Comparison of ENCODE assay signal across 28 cellular contexts in genomic region chr14:95660550-95661515, GRCh38. TPM values are rescaled to one million over a fixed set of nuclear protein-coding genes. Genes with fewer than 3 reads are reported as not detected.
DNase-seq lines count a peak whose midpoint lies in the region; ATAC-seq and TF ChIP-seq lines count a peak whose summit lies in the region.
"Had no signal": no experiment of that assay in that cellular context is flagged by ENCODE, and none has a peak within 500 bp of the region (broad histone marks: within the 10 kb centered on the region; RNA-seq: fewer than 3 reads in every experiment).

No MANE protein-coding gene starts in this region.

- H3K27me3 ChIP-seq in ovary = no peaks in the 10 kb centered on the region
- peaks cover 12% of the 10 kb centered on the region; the same call in 1 of the 2 replicates for H3K27me3 ChIP-seq in PC-9 (ENCODE audit: insufficient read depth, low read depth)
- H3K27me3 ChIP-seq: neural progenitor cell, Peyer's patch had no signal

- H3K4me3 ChIP-seq in HEK293 (ENCODE audit: low read depth, low read length) (no peak overlapping the region), fibroblast of mammary gland (ENCODE audit: control insufficient read depth, low read depth, low read length) (no peak overlapping the region), ovary (no peak overlapping the region), PC-9 (no peak overlapping the region)
- H3K4me3 ChIP-seq: neural progenitor cell, Peyer's patch, SJSA1 had no signal

- H3F3A ChIP-seq in PC-9 (ENCODE audit: insufficient read depth, low read depth) = no peaks in the 10 kb centered on the region

- TF ChIP-seq CTCF in HEK293 (tag by site-specific recombination; IDR thresholded peaks at IDR 0.05) (no peak), fibroblast of mammary gland (conservative IDR thresholded peaks at IDR 0.05; ENCODE audit: control insufficient read depth, insufficient read depth, low read depth, low read length) (no peak), ovary (IDR thresholded peaks at IDR 0.05) (no peak), PC-9 (conservative IDR thresholded peaks at IDR 0.05) (no peak)

- 12 to 19% (median 16%) methylated on average over 14 of the region's 14 CpGs for WGBS in ovary, 3 donors

- no peak for TF ChIP-seq POLR2A in ovary (IDR thresholded peaks at IDR 0.05)

- H4K20me1 ChIP-seq in PC-9 (ENCODE audit: insufficient read depth) = no peaks in the 10 kb centered on the region

- H3K9me3 ChIP-seq in HEK293 (ENCODE audit: control insufficient read depth, insufficient read depth, low read depth, low read length) = no peaks in the 10 kb centered on the region
- H3K9me3 ChIP-seq in ovary = no peaks in the 10 kb centered on the region
- H3K9me3 ChIP-seq in PC-9 (ENCODE audit: insufficient read depth, low read depth) = no peaks in the 10 kb centered on the region
- H3K9me3 ChIP-seq: Peyer's patch, SJSA1 had no signal

- H3K36me3 ChIP-seq in HEK293 (ENCODE audit: control insufficient read depth in 2 of 2, insufficient read depth in 1 of 2, low read length in 2 of 2) (no peaks in the 10 kb centered on the region), ovary (no peaks in the 10 kb centered on the region), PC-9 (ENCODE audit: low read depth) (no peaks in the 10 kb centered on the region)
- H3K36me3 ChIP-seq: neural progenitor cell, Peyer's patch, SJSA1 had no signal

- no peak overlapping the region for H2AFZ ChIP-seq in PC-9
- H2AFZ ChIP-seq: neural progenitor cell had no signal

- peak; percentile 35 for DNase-seq in COLO829 (ENCODE audit: low spot score)
- DNase-seq in fibroblast of mammary gland (ENCODE audit: low read depth) = peak; percentile 6
- peak in 4 of 5 donors; percentile 22 to 56 (median 34) for DNase-seq in ovary
- DNase-seq in PC-9 = no peak
- DNase-seq in activated naive CD4-positive, alpha-beta T cell treated with anti-CD3 and anti-CD28 coated beads, Interleukin-2, amount 10 ng/mL, durations not matched to agents 7 days and 5 days = no peak
- DNase-seq: activated CD8-positive, alpha-beta T cell treated with anti-CD3 and anti-CD28 coated beads, Interleukin-2, amount 10 ng/mL, durations not matched to agents 7 days and 5 days; CD4-positive, alpha-beta memory T cell; DMS79; glutamatergic neuron; GOT3; IMR-90; NCI-H1105; Peyer's patch; stimulated activated CD4-positive, alpha-beta T cell treated with anti-CD3 and anti-CD28 coated beads, Interleukin-2, amount 100 ng/mL, for 48 hours; stimulated activated naive B cell treated with anti-CD40 and anti-IgM and Interleukin-4, amounts not matched to agents 10 μg/mL and 1 μg/mL and 100 μg/mL, for 72 hours had no signal

- peaks cover 5% of the 10 kb centered on the region for H3K27me3 Mint-ChIP-seq in activated naive CD4-positive, alpha-beta T cell treated with anti-CD3 and anti-CD28 coated beads, Interleukin-2, amount 10 ng/mL, durations not matched to agents 7 days and 5 days
- H3K27me3 Mint-ChIP-seq: stimulated activated naive B cell treated with anti-CD40 and anti-IgM and Interleukin-4, amounts not matched to agents 10 μg/mL and 1 μg/mL and 100 μg/mL, for 72 hours had no signal

- H3K4me1 ChIP-seq in HEK293 (ENCODE audit: control insufficient read depth, insufficient read depth, low read length) (peaks cover 3% of the 10 kb centered on the region; the same call in 1 of the 2 replicates), ovary (ENCODE audit: insufficient read depth) (peaks cover 14% of the 10 kb centered on the region), PC-9 (replicated peaks; ENCODE audit: insufficient read depth) (no peaks in the 10 kb centered on the region)
- H3K4me1 ChIP-seq: Peyer's patch, SJSA1 had no signal

- H3K4me1 Mint-ChIP-seq in activated naive CD4-positive, alpha-beta T cell treated with anti-CD3 and anti-CD28 coated beads, Interleukin-2, amount 10 ng/mL, durations not matched to agents 7 days and 5 days = peaks cover 7% of the 10 kb centered on the region

- no peak overlapping the region for H3K4me2 ChIP-seq in PC-9
- H3K4me2 ChIP-seq: neural progenitor cell had no signal

- H3K4me3 Mint-ChIP-seq in activated naive CD4-positive, alpha-beta T cell treated with anti-CD3 and anti-CD28 coated beads, Interleukin-2, amount 10 ng/mL, durations not matched to agents 7 days and 5 days = no peak overlapping the region
- H3K4me3 Mint-ChIP-seq: activated CD8-positive, alpha-beta T cell treated with anti-CD3 and anti-CD28 coated beads, Interleukin-2, amount 10 ng/mL, durations not matched to agents 7 days and 5 days; CD4-positive, alpha-beta memory T cell; neural progenitor cell; stimulated activated naive B cell treated with anti-CD40 and anti-IgM and Interleukin-4, amounts not matched to agents 10 μg/mL and 1 μg/mL and 100 μg/mL, for 72 hours had no signal

- no peaks in the 10 kb centered on the region for H3K9me3 Mint-ChIP-seq in activated naive CD4-positive, alpha-beta T cell treated with anti-CD3 and anti-CD28 coated beads, Interleukin-2, amount 10 ng/mL, durations not matched to agents 7 days and 5 days
- H3K9me3 Mint-ChIP-seq: neural progenitor cell; stimulated activated naive B cell treated with anti-CD40 and anti-IgM and Interleukin-4, amounts not matched to agents 10 μg/mL and 1 μg/mL and 100 μg/mL, for 72 hours had no signal

- POLR2A ChIA-PET in HEK293 (lab: Yijun Ruan, JAX) (no interaction called here), PC-9 (lab: Charles Lee; ENCODE audit: unreplicated experiment) (no interaction called here)

- no peak overlapping the region for H3K27ac ChIP-seq in HEK293 (ENCODE audit: extremely low read depth, low read depth, low read length)
- H3K27ac ChIP-seq in ovary = peak overlapping the region; percentile 60 to 77
- no peak overlapping the region for H3K27ac ChIP-seq in PC-9
- H3K27ac ChIP-seq: neural progenitor cell, Peyer's patch, SJSA1 had no signal

- TF ChIP-seq EP300 in ovary (IDR thresholded peaks at IDR 0.05) = no peak

- H3K36me3 Mint-ChIP-seq in activated naive CD4-positive, alpha-beta T cell treated with anti-CD3 and anti-CD28 coated beads, Interleukin-2, amount 10 ng/mL, durations not matched to agents 7 days and 5 days = no peaks in the 10 kb centered on the region
- H3K36me3 Mint-ChIP-seq: CD4-positive, alpha-beta memory T cell; neural progenitor cell had no signal

- ATAC-seq in HG03469 (IDR thresholded peaks at IDR 0.05; ENCODE audit: unreplicated experiment) = no peak
- no peak for ATAC-seq in GM21381 (IDR thresholded peaks at IDR 0.05; ENCODE audit: unreplicated experiment)
- ATAC-seq: activated CD4-positive, CD25-positive, alpha-beta regulatory T cell treated with anti-CD3 and anti-CD28 coated beads, Interleukin-2, amount 50 U/mL, for 24 hours; activated CD8-positive, alpha-beta T cell treated with anti-CD3 and anti-CD28 coated beads, Interleukin-2, amount 10 ng/mL, durations not matched to agents 7 days and 5 days; stimulated activated naive B cell treated with anti-CD40 and anti-IgM and Interleukin-4, amounts not matched to agents 10 μg/mL and 1 μg/mL and 100 μg/mL, for 72 hours had no signal

- no peaks in the 10 kb centered on the region for H3K79me2 ChIP-seq in PC-9 (ENCODE audit: low read depth)

- H3K9me2 ChIP-seq in PC-9 (ENCODE audit: insufficient read depth) = no peaks in the 10 kb centered on the region

- intact Hi-C loops in ovary (cut with DNase I) = no loop called here
- intact Hi-C loops in PC-9 (cut with micrococcal nuclease; ENCODE audit: unreplicated experiment) = no loop called here

- no peak overlapping the region for H3K27ac Mint-ChIP-seq in activated naive CD4-positive, alpha-beta T cell treated with anti-CD3 and anti-CD28 coated beads, Interleukin-2, amount 10 ng/mL, durations not matched to agents 7 days and 5 days
- H3K27ac Mint-ChIP-seq: activated CD8-positive, alpha-beta T cell treated with anti-CD3 and anti-CD28 coated beads, Interleukin-2, amount 10 ng/mL, durations not matched to agents 7 days and 5 days; CD4-positive, alpha-beta memory T cell; neural progenitor cell had no signal

- BruUV-seq in PC-9 (replicated peaks; lab: Mats Ljungman, UMichigan) = no TSS peak

- CTCF ChIA-PET in HEK293 (lab: Yijun Ruan, JAX) = interaction anchor here (0.7 kb wide), 1 partner anchor 20 kb away, joined by 3 read pairs; no protein-coding TSS in a partner anchor
- CTCF ChIA-PET in PC-9 (lab: Charles Lee) = no interaction called here
- CTCF ChIA-PET in activated naive CD4-positive, alpha-beta T cell treated with anti-CD3 and anti-CD28 coated beads, Interleukin-2, amount 10 ng/mL, durations not matched to agents 7 days and 5 days (lab: Charles Lee) = no interaction called here

TF ChIP-seq in HEK293, 187 proteins besides CTCF, POLR2A, EP300 and RAD21 (continues in another document):
- TF ChIP-seq ZNF350 (tag by site-specific recombination; IDR thresholded peaks at IDR 0.05) (no peak), ZNF341 (tag by site-specific recombination; IDR thresholded peaks at IDR 0.05; ENCODE audit: low read depth) (peak; percentile 49; the same call in 1 of the 2 replicates), ZNF48 (tag by site-specific recombination; IDR thresholded peaks at IDR 0.05) (no peak), EGR2 (tag by site-specific recombination; IDR thresholded peaks at IDR 0.05; ENCODE audit: low read depth) (peak; percentile 45; the same call in 1 of the 2 replicates)

RNA-seq across cellular contexts. Expression of gene TCL1B, which starts 25.4 kb away (rescaled TPM):
- total RNA-seq in ovary (not detected), PC-9 (2021) (not detected in 2 replicates)
- under 1 TPM in 1 of 2 donors, not detected in 1; 0.07 TPM for polyA plus RNA-seq in ovary
- total RNA-seq: activated CD8-positive, alpha-beta T cell treated with anti-CD3 and anti-CD28 coated beads, Interleukin-2, amount 10 ng/mL, durations not matched to agents 7 days and 5 days; bronchial epithelial cell; CD4-positive, alpha-beta memory T cell; fibroblast of lung; IMR-90; mucosa of gallbladder; NCI-H460; Peyer's patch; pulmonary artery endothelial cell; SJSA1; temporal lobe had no signal
- polyA plus RNA-seq: CD4-positive, alpha-beta memory T cell; fibroblast of lung; IMR-90; liver had no signal

RNA-seq across cellular contexts. Expression of gene TCL1A, which starts 53.1 kb away (rescaled TPM):
- total RNA-seq in ovary = not detected
- under 1 TPM; 0.13 to 0.70 TPM for polyA plus RNA-seq in ovary
- total RNA-seq in PC-9 (2021) = not detected in 2 replicates
- total RNA-seq: activated CD8-positive, alpha-beta T cell treated with anti-CD3 and anti-CD28 coated beads, Interleukin-2, amount 10 ng/mL, durations not matched to agents 7 days and 5 days; bronchial epithelial cell; CD4-positive, alpha-beta memory T cell; fibroblast of lung; IMR-90; NCI-H460; pulmonary artery endothelial cell; SJSA1; temporal lobe had no signal
- polyA plus RNA-seq: fibroblast of lung, IMR-90 had no signal

Comparison
In these comparisons a context has a peak if more than half of its experiments do, and no peak if none do; other contexts are left out.
1. DNase-seq: peak in COLO829 (single experiment), fibroblast of mammary gland (single experiment) and ovary (4 of 5); none in PC-9 (0 of 2) and activated naive CD4-positive, alpha-beta T cell treated with anti-CD3 and anti-CD28 coated beads, Interleukin-2, amount 10 ng/mL, durations not matched to agents 7 days and 5 days (single experiment).
2. H3K27ac ChIP-seq: peak in ovary (2 of 2); none in HEK293 (single experiment) and PC-9 (single experiment).